ENCODE assay signal across 30 cellular contexts in the genomic region with DNA sequence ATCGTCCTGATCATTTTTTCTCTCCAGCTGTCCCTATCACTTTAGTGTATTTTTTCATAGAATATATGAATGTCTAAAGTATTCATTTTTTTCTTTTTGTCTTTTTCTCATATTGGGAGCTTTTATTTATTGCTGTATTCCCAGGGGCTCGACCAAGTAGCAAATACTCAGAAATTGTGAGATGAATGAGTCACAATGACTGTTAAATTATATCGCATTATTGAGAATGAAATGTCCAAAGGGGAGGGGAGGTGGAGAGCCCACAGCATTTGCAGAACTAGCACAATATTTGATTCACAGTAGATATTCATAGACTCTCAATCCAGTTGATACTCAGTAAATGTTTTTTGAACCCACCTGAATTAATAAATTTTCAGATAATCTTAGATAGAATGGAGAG.
"Had no signal": no experiment of that assay in that cellular context is flagged by ENCODE, and none has a peak within 500 bp of the region (broad histone marks: within the 10 kb centered on the region; RNA-seq: fewer than 3 reads in every experiment).

No MANE protein-coding gene starts in this region.

- H3K4me1 Mint-ChIP-seq: mesothelial cell of epicardium; naive thymus-derived CD4-positive, alpha-beta T cell; nephron progenitor cell; stimulated activated memory B cell treated with anti-CD40 and anti-IgM and Interleukin-4, amounts not matched to agents 10 μg/mL and 1 μg/mL and 100 μg/mL, for 72 hours had no signal

- ATAC-seq: effector memory CD8-positive, alpha-beta T cell; gastroesophageal sphincter; heart left ventricle; left cardiac atrium; left lung; mucosa of descending colon; naive thymus-derived CD4-positive, alpha-beta T cell; sciatic nerve; stimulated activated memory B cell treated with anti-CD40 and anti-IgM and Interleukin-4, amounts not matched to agents 10 μg/mL and 1 μg/mL and 100 μg/mL, for 72 hours; stimulated activated naive CD8-positive, alpha-beta T cell treated with anti-CD3 and anti-CD28 coated beads, Interleukin-15, Interleukin-2, amounts not matched to agents 100 U/mL and 50 U/mL, for 24 hours had no signal

- H3K4me3 Mint-ChIP-seq: effector memory CD8-positive, alpha-beta T cell; mesothelial cell of epicardium; naive thymus-derived CD4-positive, alpha-beta T cell; nephron progenitor cell; stimulated activated memory B cell treated with anti-CD40 and anti-IgM and Interleukin-4, amounts not matched to agents 10 μg/mL and 1 μg/mL and 100 μg/mL, for 72 hours; type B pancreatic cell had no signal

- H3K36me3 ChIP-seq: esophagus squamous epithelium, gastroesophageal sphincter, heart left ventricle, left lung, prostate gland, right atrium auricular region, spleen, tibial artery had no signal

- H3K27me3 Mint-ChIP-seq: effector memory CD8-positive, alpha-beta T cell; naive thymus-derived CD4-positive, alpha-beta T cell; stimulated activated memory B cell treated with anti-CD40 and anti-IgM and Interleukin-4, amounts not matched to agents 10 μg/mL and 1 μg/mL and 100 μg/mL, for 72 hours; type B pancreatic cell had no signal

- H2AFZ ChIP-seq: hepatocyte had no signal

- H3K4me1 ChIP-seq: esophagus squamous epithelium, gastroesophageal sphincter, heart left ventricle, left lung, prostate gland, right atrium auricular region, spleen, testis, tibial artery had no signal

- H3K9me3 ChIP-seq: esophagus squamous epithelium, gastroesophageal sphincter, heart left ventricle, left lung, mucosa of descending colon, prostate gland, right atrium auricular region, spleen, testis, tibial artery had no signal

- FAIRE-seq: endometrium, islet of Langerhans had no signal

- H3K27me3 ChIP-seq: esophagus squamous epithelium, gastroesophageal sphincter, heart left ventricle, hepatocyte, left lung, right atrium auricular region, spleen, testis, tibial artery had no signal

- H3K4me3 ChIP-seq: coronary artery, esophagus squamous epithelium, gastroesophageal sphincter, heart left ventricle, hepatocyte, left lung, mucosa of descending colon, prostate gland, right atrium auricular region, skin epidermis, spleen, testis, tibial artery had no signal

- H3K4me2 ChIP-seq: hepatocyte had no signal

- H3K27ac ChIP-seq: coronary artery, esophagus squamous epithelium, gastroesophageal sphincter, heart left ventricle, hepatocyte, left lung, prostate gland, right atrium auricular region, skin epidermis, spleen, testis, tibial artery had no signal

- H3K36me3 Mint-ChIP-seq: mesothelial cell of epicardium; naive thymus-derived CD4-positive, alpha-beta T cell; stimulated activated memory B cell treated with anti-CD40 and anti-IgM and Interleukin-4, amounts not matched to agents 10 μg/mL and 1 μg/mL and 100 μg/mL, for 72 hours; type B pancreatic cell had no signal

- H3K79me2 ChIP-seq: hepatocyte had no signal

- H3K9me3 Mint-ChIP-seq: nephron progenitor cell; stimulated activated memory B cell treated with anti-CD40 and anti-IgM and Interleukin-4, amounts not matched to agents 10 μg/mL and 1 μg/mL and 100 μg/mL, for 72 hours; type B pancreatic cell had no signal

- H3K27ac Mint-ChIP-seq: effector memory CD8-positive, alpha-beta T cell; mesothelial cell of epicardium; naive thymus-derived CD4-positive, alpha-beta T cell; nephron progenitor cell; stimulated activated memory B cell treated with anti-CD40 and anti-IgM and Interleukin-4, amounts not matched to agents 10 μg/mL and 1 μg/mL and 100 μg/mL, for 72 hours; type B pancreatic cell had no signal

- DNase-seq: dermis blood vessel endothelial cell; effector memory CD8-positive, alpha-beta T cell; erythroblast; esophagus squamous epithelium; heart left ventricle; left cardiac atrium; left lung; mesenchymal stem cell; mucosa of descending colon; naive thymus-derived CD4-positive, alpha-beta T cell; nephron progenitor cell; nucleus accumbens; spleen; stimulated activated CD4-positive, alpha-beta T cell treated with anti-CD3 and anti-CD28 coated beads, Interleukin-4, amount 100 ng/mL, for 4 hours; stimulated activated naive CD8-positive, alpha-beta T cell treated with anti-CD3 and anti-CD28 coated beads, Interleukin-15, Interleukin-2, amounts not matched to agents 100 U/mL and 50 U/mL, for 24 hours; substantia nigra; testis; tibial artery had no signal
